Comparison of ENCODE assay signal across 9 cellular contexts in the genomic region with DNA sequence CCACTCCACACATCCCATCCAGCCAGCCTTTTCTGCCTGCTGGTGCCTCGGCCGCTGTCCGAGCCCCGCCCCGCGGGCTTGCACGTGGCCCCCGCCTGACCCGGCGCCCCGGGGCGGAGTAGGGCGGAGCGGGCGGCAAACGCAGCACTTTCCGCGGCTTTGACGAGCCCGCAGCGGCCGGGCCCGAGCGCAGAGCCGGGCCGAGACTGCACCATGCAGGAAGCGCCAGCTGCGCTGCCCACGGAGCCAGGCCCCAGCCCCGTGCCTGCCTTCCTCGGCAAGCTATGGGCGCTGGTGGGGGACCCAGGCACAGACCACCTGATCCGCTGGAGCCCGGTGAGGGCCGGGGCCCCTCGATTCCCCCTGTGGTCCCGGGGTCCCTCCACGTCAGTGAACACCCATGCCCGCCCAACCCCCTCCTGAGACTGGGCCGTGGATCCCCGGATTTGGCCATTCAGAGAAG. TPM values are rescaled to one million over a fixed set of nuclear protein-coding genes. Genes with fewer than 3 reads are reported as not detected.
DNase-seq lines count a peak whose midpoint lies in the region; ATAC-seq and TF ChIP-seq lines count a peak whose summit lies in the region.
"Had no signal": no experiment of that assay in that cellular context is flagged by ENCODE, and none has a peak within 500 bp of the region (broad histone marks: within the 10 kb centered on the region; RNA-seq: fewer than 3 reads in every experiment).

TSS of gene HSF4 (plus strand) at position 147 of the 463 bp plus-strand sequence. CDS start at position 214, 67 bp downstream.

- DNase-seq in DMS53 (lab: John Stamatoyannopoulos, UW) = peak; percentile 88
- no peak for DNase-seq in DMS53 treated with DMSO at 0.1 percent for 48 hours (lab: John Stamatoyannopoulos, UW; ENCODE audit: unreplicated experiment)
- DNase-seq in SJSA1 (ENCODE audit: low read depth in 1 of 2, low spot score in 2 of 2) = no peak
- DNase-seq in fibroblast of lung (ENCODE audit: low read depth in 2 of 2) = peak in 1 of 2 donors; percentile 44
- DNase-seq in A172 (ENCODE audit: low spot score) = no peak
- no peak for DNase-seq in inferior parietal cortex (ENCODE audit: extremely low spot score)

- no peak for TF ChIP-seq EP300 in neural cell (conservative IDR thresholded peaks at IDR 0.05; ENCODE audit: poor library complexity, severe bottlenecking)

- H3K9ac ChIP-seq in fibroblast of lung (ENCODE audit: insufficient read depth, low read length) (no peak within 1 kb of the TSS), neural cell (ENCODE audit: low read length) (peak within 1 kb of the TSS; percentile 81)

- no peak for TF ChIP-seq CTCF in fibroblast of lung (conservative IDR thresholded peaks at IDR 0.05 in 1 of 2, IDR thresholded peaks at IDR 0.05 in 1 of 2; ENCODE audit: low read depth in 1 of 2, low read length in 2 of 2)
- no peak for TF ChIP-seq CTCF in neural cell (IDR thresholded peaks at IDR 0.05; ENCODE audit: poor library complexity, severe bottlenecking)

- H3K79me2 ChIP-seq in fibroblast of lung (ENCODE audit: control insufficient read depth, insufficient read depth, low read length) = no peaks in the 10 kb centered on the region
- no peaks in the 10 kb centered on the region for H3K79me2 ChIP-seq in neural cell (replicated peaks; ENCODE audit: insufficient read depth, low read length)

- no peaks in the 10 kb centered on the region for H3F3A ChIP-seq in neural cell (ENCODE audit: insufficient read depth, low read length, poor library complexity, severe bottlenecking)

- H3K27ac ChIP-seq in SJSA1 (no peak within 1 kb of the TSS), fibroblast of lung (ENCODE audit: insufficient read depth, low read length) (no peak within 1 kb of the TSS), neural cell (ENCODE audit: low read length) (no peak within 1 kb of the TSS)
- H3K27ac ChIP-seq: A549 had no signal

- H3K36me3 ChIP-seq in SJSA1 (peaks cover 7% of the 10 kb centered on the region), fibroblast of lung (ENCODE audit: control insufficient read depth, insufficient read depth, low read length) (peaks cover 3% of the 10 kb centered on the region), neural cell (ENCODE audit: insufficient read depth, low read length) (no peaks in the 10 kb centered on the region)

- H3K9me2 ChIP-seq in neural cell (ENCODE audit: insufficient read depth, low read length) = no peaks in the 10 kb centered on the region

- TF ChIP-seq RAD21 in neural cell (conservative IDR thresholded peaks at IDR 0.05) = no peak

- H4K20me1 ChIP-seq in fibroblast of lung (ENCODE audit: control insufficient read depth, extremely low read depth, insufficient read depth, low read length) (no peaks in the 10 kb centered on the region), neural cell (ENCODE audit: insufficient read depth) (no peaks in the 10 kb centered on the region)

- H3K4me2 ChIP-seq in fibroblast of lung (ENCODE audit: extremely low read depth, insufficient read depth, low read length) (peak within 1 kb of the TSS; percentile 93), neural cell (ENCODE audit: low read length) (peak within 1 kb of the TSS; percentile 48)
- H3K4me2 ChIP-seq: A549 had no signal

- H3K4me1 ChIP-seq in SJSA1 (replicated peaks) (peaks cover 14% of the 10 kb centered on the region), fibroblast of lung (ENCODE audit: control insufficient read depth, extremely low read depth, insufficient read depth, low read length) (peaks cover 9% of the 10 kb centered on the region)

- H2AFZ ChIP-seq in fibroblast of lung (ENCODE audit: low read length) (no peak within 1 kb of the TSS), neural cell (ENCODE audit: low read depth, low read length) (peak within 1 kb of the TSS; percentile 69)

- H3K4me3 ChIP-seq in SJSA1 (no peak within 1 kb of the TSS), fibroblast of lung (replicated peaks in 1 of 4; ENCODE audit: control extremely low read depth in 1 of 4, insufficient read depth in 1 of 4, low read depth in 3 of 4, low read length in 4 of 4) (peak within 1 kb of the TSS; percentile 19 to 48 (median 22)), neural cell (ENCODE audit: low read length) (peak within 1 kb of the TSS; percentile 88)
- H3K4me3 ChIP-seq: A549 had no signal

- no peak for ATAC-seq in HG02885 (IDR thresholded peaks at IDR 0.05; ENCODE audit: poor library complexity, unreplicated experiment)
- ATAC-seq: A549 had no signal

- H3K27me3 ChIP-seq in SJSA1 (replicated peaks) (no peaks in the 10 kb centered on the region), fibroblast of lung (ENCODE audit: control insufficient read depth, insufficient read depth, low read length) (peaks cover 2% of the 10 kb centered on the region), neural cell (ENCODE audit: insufficient read depth, low read depth, low read length) (peaks cover 100% of the 10 kb centered on the region)

- H3K9me3 ChIP-seq in SJSA1 (replicated peaks) = no peaks in the 10 kb centered on the region
- H3K9me3 ChIP-seq in fibroblast of lung (ENCODE audit: control insufficient read depth, insufficient read depth, low read depth, low read length) = no peaks in the 10 kb centered on the region
- H3K9me3 ChIP-seq in neural cell (ENCODE audit: low read length) = no peaks in the 10 kb centered on the region
- H3K9me3 ChIP-seq: A549 had no signal

TF ChIP-seq in neural cell, 6 proteins besides CTCF, POLR2A, EP300 and RAD21:
- TF ChIP-seq SMC3 (conservative IDR thresholded peaks at IDR 0.05; ENCODE audit: poor library complexity) (no peak), POLR2AphosphoS5 (IDR thresholded peaks at IDR 0.05) (no peak), TAF1 (IDR thresholded peaks at IDR 0.05; ENCODE audit: low read depth) (no peak), MXI1 (conservative IDR thresholded peaks at IDR 0.05; ENCODE audit: poor library complexity, severe bottlenecking) (no peak), EZH2 (IDR thresholded peaks at IDR 0.05; ENCODE audit: borderline replicate concordance, insufficient read depth, low read length, poor library complexity, severe bottlenecking) (no peak)
- TF ChIP-seq, protein P1, sequence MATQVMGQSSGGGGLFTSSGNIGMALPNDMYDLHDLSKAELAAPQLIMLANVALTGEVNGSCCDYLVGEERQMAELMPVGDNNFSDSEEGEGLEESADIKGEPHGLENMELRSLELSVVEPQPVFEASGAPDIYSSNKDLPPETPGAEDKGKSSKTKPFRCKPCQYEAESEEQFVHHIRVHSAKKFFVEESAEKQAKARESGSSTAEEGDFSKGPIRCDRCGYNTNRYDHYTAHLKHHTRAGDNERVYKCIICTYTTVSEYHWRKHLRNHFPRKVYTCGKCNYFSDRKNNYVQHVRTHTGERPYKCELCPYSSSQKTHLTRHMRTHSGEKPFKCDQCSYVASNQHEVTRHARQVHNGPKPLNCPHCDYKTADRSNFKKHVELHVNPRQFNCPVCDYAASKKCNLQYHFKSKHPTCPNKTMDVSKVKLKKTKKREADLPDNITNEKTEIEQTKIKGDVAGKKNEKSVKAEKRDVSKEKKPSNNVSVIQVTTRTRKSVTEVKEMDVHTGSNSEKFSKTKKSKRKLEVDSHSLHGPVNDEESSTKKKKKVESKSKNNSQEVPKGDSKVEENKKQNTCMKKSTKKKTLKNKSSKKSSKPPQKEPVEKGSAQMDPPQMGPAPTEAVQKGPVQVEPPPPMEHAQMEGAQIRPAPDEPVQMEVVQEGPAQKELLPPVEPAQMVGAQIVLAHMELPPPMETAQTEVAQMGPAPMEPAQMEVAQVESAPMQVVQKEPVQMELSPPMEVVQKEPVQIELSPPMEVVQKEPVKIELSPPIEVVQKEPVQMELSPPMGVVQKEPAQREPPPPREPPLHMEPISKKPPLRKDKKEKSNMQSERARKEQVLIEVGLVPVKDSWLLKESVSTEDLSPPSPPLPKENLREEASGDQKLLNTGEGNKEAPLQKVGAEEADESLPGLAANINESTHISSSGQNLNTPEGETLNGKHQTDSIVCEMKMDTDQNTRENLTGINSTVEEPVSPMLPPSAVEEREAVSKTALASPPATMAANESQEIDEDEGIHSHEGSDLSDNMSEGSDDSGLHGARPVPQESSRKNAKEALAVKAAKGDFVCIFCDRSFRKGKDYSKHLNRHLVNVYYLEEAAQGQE (IDR thresholded peaks at IDR 0.05; ENCODE audit: borderline replicate concordance) = no peak

RNA-seq across cellular contexts. Expression of gene HSF4, which starts in this region (rescaled TPM):
- 3.9 and 12.8 TPM in 2 replicates for total RNA-seq in SJSA1 (2014; rRNA removed; shearing (Covaris generic))
- 25.8 and 31.3 TPM in 2 replicates for total RNA-seq in fibroblast of lung
- polyA plus RNA-seq in fibroblast of lung (1.9 and 6.4 TPM in 2 replicates), neural cell (12.7 and 27.9 TPM in 2 replicates)
- 1.8 and 8.8 TPM in 2 replicates for polyA plus RNA-seq in fibroblast of lung (2012)
- polyA minus RNA-seq in fibroblast of lung (ENCODE audit: low replicate concordance) (0.55 TPM in 1 of 2 replicates, not detected in the other), neural cell (3.9 and 8.5 TPM in 2 replicates)
- 5.8 and 10.9 TPM in 2 replicates for total RNA-seq in A172 (2014; rRNA removed; shearing (Covaris generic))
